In the genomic region with DNA sequence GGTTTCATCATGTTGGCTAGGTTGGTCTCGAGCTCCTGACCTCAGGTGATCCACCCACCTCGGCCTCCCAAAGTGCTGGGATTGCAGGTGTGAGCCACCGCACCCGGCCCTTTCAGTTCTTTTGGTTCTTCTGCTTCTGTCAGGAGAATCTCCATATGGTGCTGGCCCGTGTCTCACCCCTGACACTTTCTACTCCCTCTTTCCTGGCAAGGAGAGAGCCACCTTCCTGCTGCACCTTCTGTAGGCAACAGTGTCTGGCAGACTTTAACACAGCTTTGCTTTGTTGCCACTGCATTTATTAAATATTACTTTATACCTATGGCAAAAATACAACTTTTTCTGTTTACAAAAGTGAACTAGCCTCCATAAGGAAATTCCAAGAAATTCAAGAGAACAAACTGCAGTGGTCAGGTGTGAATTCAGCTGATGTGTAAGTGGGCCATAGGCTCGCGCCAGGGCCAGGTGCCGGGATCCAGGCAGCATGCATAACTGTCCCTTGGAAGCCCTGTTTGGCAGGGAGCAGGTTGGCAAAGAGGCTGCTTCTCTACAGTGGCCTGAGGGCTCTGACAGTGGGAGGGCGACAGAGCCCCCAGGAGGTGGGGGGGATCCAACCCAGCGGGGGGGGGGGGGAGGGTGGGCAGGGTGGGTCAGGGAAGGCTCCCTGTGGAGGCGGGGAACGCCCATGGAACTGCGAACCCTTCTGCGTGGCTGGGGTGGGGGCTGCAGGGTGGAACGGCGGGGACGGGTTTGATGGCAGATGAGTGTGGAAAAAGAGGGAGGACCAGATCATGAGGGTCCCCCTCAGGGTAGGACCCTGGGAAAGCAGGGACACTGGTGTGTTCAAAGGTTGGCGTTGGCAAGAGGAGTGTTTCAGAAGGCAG, we compare ENCODE assay signal across 1 cellular context.
TF ChIP-seq lines count a peak whose summit lies in the region.

No MANE protein-coding gene starts in this region.

TF ChIP-seq in K562, 482 proteins besides CTCF, POLR2A, EP300 and RAD21 (continued from another document):
- TF ChIP-seq POLR2G (IDR thresholded peaks at IDR 0.05; ENCODE audit: low read depth, low read length): peak; percentile 43; the same call in 1 of the 2 replicates
